Comparison of ENCODE assay signal across 30 cellular contexts in genomic region chr3:127999509-128000106, GRCh38.
"Had no signal": no experiment of that assay in that cellular context is flagged by ENCODE, and none has a peak within 500 bp of the region (broad histone marks: within the 10 kb centered on the region; RNA-seq: fewer than 3 reads in every experiment).

No MANE protein-coding gene starts in this region.

- H3K9me3 Mint-ChIP-seq: activated naive CD4-positive, alpha-beta T cell treated with anti-CD3 and anti-CD28 coated beads, Interleukin-2, amount 50 U/mL, for 24 hours; activated T-cell treated with anti-CD3 and anti-CD28 coated beads, Interleukin-2, amount 50 U/mL, for 24 hours; memory B cell; naive thymus-derived CD8-positive, alpha-beta T cell; neural crest cell; stimulated activated memory B cell treated with anti-CD40 and anti-IgM and Interleukin-4, amounts not matched to agents 10 μg/mL and 1 μg/mL and 100 μg/mL, for 72 hours had no signal

- H3K27ac ChIP-seq: body of pancreas, colonic mucosa, epithelial cell of prostate, gastrocnemius medialis, hepatocyte, sigmoid colon, stomach, thyroid gland, VCaP had no signal

- H3K4me1 Mint-ChIP-seq: activated naive CD4-positive, alpha-beta T cell treated with anti-CD3 and anti-CD28 coated beads, Interleukin-2, amount 50 U/mL, for 24 hours; memory B cell; neural crest cell; stimulated activated memory B cell treated with anti-CD40 and anti-IgM and Interleukin-4, amounts not matched to agents 10 μg/mL and 1 μg/mL and 100 μg/mL, for 72 hours had no signal

- H3K27me3 ChIP-seq: body of pancreas, colonic mucosa, gastrocnemius medialis, sigmoid colon, thyroid gland had no signal

- H3K4me3 Mint-ChIP-seq: activated naive CD4-positive, alpha-beta T cell treated with anti-CD3 and anti-CD28 coated beads, Interleukin-2, amount 50 U/mL, for 24 hours; activated T-cell treated with anti-CD3 and anti-CD28 coated beads, Interleukin-2, amount 50 U/mL, for 24 hours; memory B cell; naive thymus-derived CD8-positive, alpha-beta T cell; neural crest cell; stimulated activated memory B cell treated with anti-CD40 and anti-IgM and Interleukin-4, amounts not matched to agents 10 μg/mL and 1 μg/mL and 100 μg/mL, for 72 hours had no signal

- H3K9me3 ChIP-seq: body of pancreas, colonic mucosa, gastrocnemius medialis, sigmoid colon, stomach, thyroid gland had no signal

- DNase-seq: activated CD4-positive, alpha-beta T cell treated with anti-CD3 and anti-CD28 coated beads for 48 hours; activated CD4-positive, alpha-beta T cell treated with anti-CD3 and anti-CD28 coated beads, Interleukin-2, amount 50 U/mL, for 48 hours; activated CD8-positive, alpha-beta memory T cell treated with anti-CD3 and anti-CD28 coated beads, Interleukin-2, amount 50 U/mL, for 4 hours; activated gamma-delta T cell; activated T-cell treated with anti-CD3 and anti-CD28 coated beads, Interleukin-2, amount 50 U/mL, for 24 hours; body of pancreas; cerebellar nuclear complex; colonic mucosa; effector CD8-positive, alpha-beta T cell; gastrocnemius medialis; islet precursor cell; left ventricle myocardium superior; midbrain; naive thymus-derived CD8-positive, alpha-beta T cell; retina; sigmoid colon; small intestine; stimulated activated CD4-positive, alpha-beta T cell treated with anti-CD3 and anti-CD28 coated beads, Interleukin-1b, Interleukin-23, amount 100 ng/mL, for 48 hours; stimulated activated CD4-positive, alpha-beta T cell treated with anti-CD3 and anti-CD28 coated beads, Interleukin-4, amount 100 ng/mL, for 4 hours; stimulated activated CD8-positive, alpha-beta memory T cell treated with anti-CD3 and anti-CD28 coated beads, Interleukin-4, amount 100 ng/mL, for 48 hours; thyroid gland had no signal

- H3K4me3 ChIP-seq: body of pancreas, colonic mucosa, gastrocnemius medialis, hepatocyte, sigmoid colon, stomach, thyroid gland had no signal

- H3K4me1 ChIP-seq: body of pancreas, colonic mucosa, sigmoid colon, stomach, thyroid gland had no signal

- H3K27ac Mint-ChIP-seq: activated naive CD4-positive, alpha-beta T cell treated with anti-CD3 and anti-CD28 coated beads, Interleukin-2, amount 50 U/mL, for 24 hours; activated T-cell treated with anti-CD3 and anti-CD28 coated beads, Interleukin-2, amount 50 U/mL, for 24 hours; memory B cell; progenitor cell of endocrine pancreas; stimulated activated memory B cell treated with anti-CD40 and anti-IgM and Interleukin-4, amounts not matched to agents 10 μg/mL and 1 μg/mL and 100 μg/mL, for 72 hours had no signal

- H3K36me3 ChIP-seq: colonic mucosa, gastrocnemius medialis, sigmoid colon, stomach, thyroid gland had no signal

- ATAC-seq: body of pancreas; gastrocnemius medialis; left ventricle myocardium superior; naive thymus-derived CD8-positive, alpha-beta T cell; stimulated activated memory B cell treated with anti-CD40 and anti-IgM and Interleukin-4, amounts not matched to agents 10 μg/mL and 1 μg/mL and 100 μg/mL, for 72 hours had no signal

- H3K36me3 Mint-ChIP-seq: activated naive CD4-positive, alpha-beta T cell treated with anti-CD3 and anti-CD28 coated beads, Interleukin-2, amount 50 U/mL, for 24 hours; memory B cell; naive thymus-derived CD8-positive, alpha-beta T cell; stimulated activated memory B cell treated with anti-CD40 and anti-IgM and Interleukin-4, amounts not matched to agents 10 μg/mL and 1 μg/mL and 100 μg/mL, for 72 hours had no signal

- H3K27me3 Mint-ChIP-seq: activated T-cell treated with anti-CD3 and anti-CD28 coated beads, Interleukin-2, amount 50 U/mL, for 24 hours had no signal
